ENCODE assay signal across 1 cellular context in genomic region chr17:80413771-80414507, GRCh38.
TF ChIP-seq lines count a peak whose summit lies in the region.

No MANE protein-coding gene starts in this region.

TF ChIP-seq in HepG2, 621 proteins besides CTCF, POLR2A, EP300 and RAD21 (continued from another document):
- TF ChIP-seq ZNF800 (CRISPR knock-in tag; IDR thresholded peaks at IDR 0.05) (peak; percentile 17; the same call in 1 of the 2 replicates), AGO2 (optimal IDR thresholded peaks at IDR 0.05; ENCODE audit: low read depth, low read length) (no peak), NCOA1 (CRISPR knock-in tag; IDR thresholded peaks at IDR 0.05) (no peak), ZNF337 (CRISPR knock-in tag; IDR thresholded peaks at IDR 0.05; ENCODE audit: borderline replicate concordance, low read depth) (0 out of 2 replicates have a peak, but pooled peaks have one; percentile 18), POLR2G (IDR thresholded peaks at IDR 0.05; ENCODE audit: low read depth, low read length) (no peak), ZNF777 (CRISPR knock-in tag; IDR thresholded peaks at IDR 0.05) (peak; percentile 10; the same call in 1 of the 2 replicates), ZNF766 (CRISPR knock-in tag; IDR thresholded peaks at IDR 0.05; ENCODE audit: borderline replicate concordance) (0 out of 2 replicates have a peak, but pooled peaks have one; percentile 14), RNF219 (CRISPR knock-in tag; IDR thresholded peaks at IDR 0.05) (0 out of 2 replicates have a peak, but pooled peaks have one; percentile 0), ZNF780A (CRISPR knock-in tag; IDR thresholded peaks at IDR 0.05) (no peak)
